23 cellular contexts compared by ENCODE assay signal in genomic region chr18:3648695-3649094, GRCh38.
A peak's percentile ranks its signal among the peaks of the same experiment; 100 is the strongest.
DNase-seq lines count a peak whose midpoint lies in the region; ATAC-seq, FAIRE-seq and TF ChIP-seq lines count a peak whose summit lies in the region.
"Had no signal": no experiment of that assay in that cellular context is flagged by ENCODE, and none has a peak within 500 bp of the region (broad histone marks: within the 10 kb centered on the region; RNA-seq: fewer than 3 reads in every experiment).

No MANE protein-coding gene starts in this region.

- H3K4me1 Mint-ChIP-seq in nephron = peaks cover 21% of the 10 kb centered on the region

- FAIRE-seq in G401.6 (lab: Jason Lieb, UNC) (peak; percentile 6), TTC549 (lab: Jason Lieb, UNC) (peak; percentile 9)

- ATAC-seq in HG02798 (IDR thresholded peaks at IDR 0.05; ENCODE audit: poor library complexity, unreplicated experiment) (no peak), GM21717 (IDR thresholded peaks at IDR 0.05; ENCODE audit: unreplicated experiment) (no peak)
- ATAC-seq: T-helper 17 cell had no signal

- peaks cover 2% of the 10 kb centered on the region for H3K9me3 Mint-ChIP-seq in nephron

- TF ChIP-seq CTCF in nephron (IDR thresholded peaks at IDR 0.05; ENCODE audit: unreplicated experiment in 3 of 3) = no peak

- peak overlapping the region in 2 of 3 experiments; percentile 33 to 83 for H3K27ac Mint-ChIP-seq in nephron
- H3K27ac Mint-ChIP-seq: activated CD4-positive, alpha-beta memory T cell treated with anti-CD3 and anti-CD28 coated beads for 36 hours; T-helper 17 cell had no signal

- DNase-seq in NCI-H146 treated with DMSO at 0.1 percent for 48 hours (lab: John Stamatoyannopoulos, UW; ENCODE audit: unreplicated experiment) = peak; percentile 70
- no peak for DNase-seq in NCI-H2107 (lab: John Stamatoyannopoulos, UW)
- no peak for DNase-seq in activated naive CD4-positive, alpha-beta T cell (lab: John Stamatoyannopoulos, UW)
- DNase-seq: activated CD4-positive, alpha-beta memory T cell treated with anti-CD3 and anti-CD28 coated beads for 36 hours; activated naive CD4-positive, alpha-beta T cell treated with Interleukin-2 at 50 U/mL for 16 hours; activated T-cell treated with anti-CD3 and anti-CD28 coated beads, Interleukin-2, amount 50 U/mL, for 1 hour; anterior cingulate cortex; effector CD4-positive, alpha-beta T cell; esophagus squamous epithelium; GM23248; NCI-H1417 treated with DMSO at 0.1 percent for 48 hours; NCI-H2227 treated with DMSO at 0.1 percent for 48 hours; SIG-M5; stimulated activated CD4-positive, alpha-beta T cell treated with anti-CD3 and anti-CD28 coated beads, Interleukin-1b, Interleukin-23, amount 100 ng/mL, for 48 hours; stimulated activated naive CD4-positive, alpha-beta T cell treated with Interleukin-2 at 50 U/mL for 16 hours; T-helper 17 cell; transverse colon; WERI-Rb-1 had no signal

- peaks cover 4% of the 10 kb centered on the region for H3K27me3 Mint-ChIP-seq in nephron (ENCODE audit: low read depth)
- H3K27me3 Mint-ChIP-seq: activated CD4-positive, alpha-beta memory T cell treated with anti-CD3 and anti-CD28 coated beads for 36 hours; T-helper 17 cell had no signal

- no peak overlapping the region for H3K4me3 Mint-ChIP-seq in nephron
- H3K4me3 Mint-ChIP-seq: activated CD4-positive, alpha-beta memory T cell treated with anti-CD3 and anti-CD28 coated beads for 36 hours; T-helper 17 cell had no signal

- no peaks in the 10 kb centered on the region for H3K36me3 Mint-ChIP-seq in nephron (ENCODE audit: low read depth)
- H3K36me3 Mint-ChIP-seq: activated CD4-positive, alpha-beta memory T cell treated with anti-CD3 and anti-CD28 coated beads for 36 hours had no signal
